Comparison of ENCODE assay signal across 1 cellular context in genomic region chr10:110671788-110672579, GRCh38.
TF ChIP-seq lines count a peak whose summit lies in the region.

No MANE protein-coding gene starts in this region.

TF ChIP-seq in K562, 482 proteins besides CTCF, POLR2A, EP300 and RAD21 (continued from another document):
- TF ChIP-seq NKRF (IDR thresholded peaks at IDR 0.05; ENCODE audit: borderline replicate concordance) (0 out of 2 replicates have a peak, but pooled peaks have one; percentile 11), ZNF589 (CRISPR knock-in tag; IDR thresholded peaks at IDR 0.05; ENCODE audit: low read depth) (peak; percentile 51; the same call in 1 of the 2 replicates), YY1 (IDR thresholded peaks at IDR 0.05; ENCODE audit: borderline replicate concordance in 1 of 3, control insufficient read depth in 1 of 3, extremely low read depth in 1 of 3, insufficient read depth in 3 of 3, insufficient read length in 1 of 3, insufficient replicate concordance in 2 of 3, low read depth in 1 of 3, low read length in 2 of 3) (peak in 2 of 3 experiments; percentile 61 to 72), SMAD4 (CRISPR knock-in tag; conservative IDR thresholded peaks at IDR 0.05) (peak; percentile 65), CBX3 (IDR thresholded peaks at IDR 0.05; ENCODE audit: borderline replicate concordance in 1 of 2, low read length in 2 of 2) (peak in 1 of 2 experiments; percentile 37; a peak in 1 of 3 replicates), KLF1 (tag; IDR thresholded peaks at IDR 0.05) (no peak), VEZF1 (CRISPR knock-in tag; IDR thresholded peaks at IDR 0.05) (peak; percentile 37; the same call in 1 of the 2 replicates), CREM (IDR thresholded peaks at IDR 0.05; ENCODE audit: low read depth) (peak; percentile 27; the same call in 1 of the 2 replicates), POLR2H (tag; IDR thresholded peaks at IDR 0.05; ENCODE audit: low read depth) (no peak), ZNF584 (CRISPR knock-in tag; IDR thresholded peaks at IDR 0.05; ENCODE audit: low read depth) (no peak), TRIM24 (IDR thresholded peaks at IDR 0.05) (no peak), MNT (conservative IDR thresholded peaks at IDR 0.05) (peak in 1 of 2 experiments; percentile 66; a peak in 3 of 4 replicates), MAX (CRISPR knock-in tag; IDR thresholded peaks at IDR 0.05) (peak; percentile 92), RBBP5 (IDR thresholded peaks at IDR 0.05; ENCODE audit: borderline replicate concordance, insufficient read depth, low read length, poor library complexity, severe bottlenecking) (peak; percentile 79), NONO (IDR thresholded peaks at IDR 0.05; ENCODE audit: low read depth in 2 of 2, low read length in 1 of 2) (0 out of 4 replicates have a peak, but pooled peaks of 1 of the 2 experiments have one; percentile 13), MAFK (IDR thresholded peaks at IDR 0.05; ENCODE audit: low read length) (0 out of 2 replicates have a peak, but pooled peaks have one; percentile 12), EP400 (IDR thresholded peaks at IDR 0.05) (peak; percentile 79), ZBTB11 (CRISPR knock-in tag; IDR thresholded peaks at IDR 0.05) (0 out of 6 replicates have a peak, but pooled peaks of 1 of the 3 experiments have one; percentile 33), RBM14 (IDR thresholded peaks at IDR 0.05; ENCODE audit: borderline replicate concordance, insufficient read depth, low read depth, low read length) (no peak), ZNF124 (CRISPR knock-in tag; IDR thresholded peaks at IDR 0.05) (no peak), POLR2G (IDR thresholded peaks at IDR 0.05; ENCODE audit: low read depth, low read length) (peak; percentile 84), E2F6 (IDR thresholded peaks at IDR 0.05; ENCODE audit: borderline replicate concordance in 1 of 2, extremely low read depth in 1 of 2, insufficient read depth in 1 of 2, insufficient read length in 1 of 2, low read depth in 1 of 2, low read length in 1 of 2, poor library complexity in 1 of 2, severe bottlenecking in 1 of 2) (peak; percentile 82 to 94), SMC3 (conservative IDR thresholded peaks at IDR 0.05; ENCODE audit: insufficient read depth, low read depth, low read length) (0 out of 2 replicates have a peak, but pooled peaks have one; percentile 26), PML (IDR thresholded peaks at IDR 0.05; ENCODE audit: low read length) (no peak), RBFOX2 (IDR thresholded peaks at IDR 0.05; ENCODE audit: low read depth, low read length) (peak; percentile 81), ZSCAN29 (IDR thresholded peaks at IDR 0.05) (peak; percentile 97), SRF (CRISPR knock-in tag; IDR thresholded peaks at IDR 0.05) (peak in 1 of 2 experiments; percentile 52; a peak in 1 of 4 replicates), TBL1XR1 (IDR thresholded peaks at IDR 0.05; ENCODE audit: low read length in 2 of 2) (no peak), GABPA (tag; conservative IDR thresholded peaks at IDR 0.05; ENCODE audit: low read depth) (0 out of 2 replicates have a peak, but pooled peaks have one; percentile 31), TCF7L2 (IDR thresholded peaks at IDR 0.05; ENCODE audit: low read depth, low read length) (no peak), ZFX (CRISPR knock-in tag; IDR thresholded peaks at IDR 0.05) (peak; percentile 22; the same call in 1 of the 2 replicates)
